Comparison of ENCODE assay signal across 22 cellular contexts in the genomic region with DNA sequence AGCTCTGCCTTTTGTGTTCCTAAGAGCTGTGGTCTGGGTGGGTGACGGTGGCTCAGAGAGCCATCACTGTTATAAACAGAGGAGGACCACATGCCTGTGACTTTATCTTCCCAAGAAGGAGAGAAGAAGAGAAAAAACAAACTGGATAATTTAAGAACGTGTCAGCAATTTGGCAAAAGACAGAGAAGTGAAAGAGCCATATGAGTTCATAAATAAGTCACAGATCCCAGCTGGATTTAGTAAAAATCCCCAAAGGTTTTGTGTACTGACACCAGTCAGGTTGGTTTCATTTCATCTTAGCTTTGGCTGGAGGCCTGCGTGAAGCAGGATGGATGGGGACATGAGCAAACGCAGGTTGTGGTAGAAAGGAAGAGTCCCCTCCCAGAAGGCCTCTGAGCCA.
DNase-seq lines count a peak whose midpoint lies in the region; ATAC-seq, FAIRE-seq and TF ChIP-seq lines count a peak whose summit lies in the region.
"Had no signal": no experiment of that assay in that cellular context is flagged by ENCODE, and none has a peak within 500 bp of the region (broad histone marks: within the 10 kb centered on the region; RNA-seq: fewer than 3 reads in every experiment).

No MANE protein-coding gene starts in this region.

- BruUV-seq in HepG2 (replicated peaks; lab: Mats Ljungman, UMichigan) = no TSS peak

- intact Hi-C loops in HepG2 (cut with micrococcal nuclease; ENCODE audit: unreplicated experiment) = no loop called here
- intact Hi-C loops in right lobe of liver (cut with DNase I) = no loop called here

- peaks cover 29% of the 10 kb centered on the region for H3K4me1 ChIP-seq in HepG2 (ENCODE audit: insufficient read depth, low read length)
- H3K4me1 ChIP-seq in right lobe of liver = peaks cover 0 to 3% (median under 1%) of the 10 kb centered on the region in 4 donors
- H3K4me1 ChIP-seq in parathyroid adenoma = peaks cover 13% of the 10 kb centered on the region
- H3K4me1 ChIP-seq: neural progenitor cell had no signal

- H3K4me3 ChIP-seq in HepG2 (replicated peaks in 1 of 3; ENCODE audit: insufficient read depth in 1 of 3, low read depth in 2 of 3, low read length in 3 of 3) = no peak overlapping the region
- no peak overlapping the region for H3K4me3 ChIP-seq in right lobe of liver
- H3K4me3 ChIP-seq in parathyroid adenoma (ENCODE audit: low read depth, low read length) = no peak overlapping the region
- H3K4me3 ChIP-seq: ascending aorta, mucosa of descending colon, neural progenitor cell had no signal

- no peaks in the 10 kb centered on the region for H3K27me3 ChIP-seq in HepG2 (ENCODE audit: control insufficient read depth in 1 of 2, insufficient read depth in 2 of 2, low read length in 2 of 2)
- no peaks in the 10 kb centered on the region for H3K27me3 ChIP-seq in right lobe of liver
- H3K27me3 ChIP-seq in parathyroid adenoma (ENCODE audit: control insufficient read depth, insufficient read depth, low read length) = no peaks in the 10 kb centered on the region
- H3K27me3 ChIP-seq: ascending aorta, neural progenitor cell had no signal

- TF ChIP-seq RAD21 in HepG2 (CRISPR knock-in tag; IDR thresholded peaks at IDR 0.05) = no peak

- H3K9me3 ChIP-seq in HepG2 (ENCODE audit: low read length) = peaks cover 28% of the 10 kb centered on the region
- no peaks in the 10 kb centered on the region for H3K9me3 ChIP-seq in right lobe of liver
- H3K9me3 ChIP-seq in parathyroid adenoma (ENCODE audit: control insufficient read depth, low read length) = no peaks in the 10 kb centered on the region

- H3K79me2 ChIP-seq in HepG2 (ENCODE audit: insufficient read depth, low read length) (no peaks in the 10 kb centered on the region), parathyroid adenoma (no peaks in the 10 kb centered on the region)

- no peak for TF ChIP-seq POLR2A in HepG2 (IDR thresholded peaks at IDR 0.05; ENCODE audit: insufficient read depth in 1 of 2, low read depth in 2 of 2, low read length in 2 of 2)
- no peak for TF ChIP-seq POLR2A in right lobe of liver (IDR thresholded peaks at IDR 0.05)

- ATAC-seq in HepG2 (no peak), right lobe of liver (no peak), HG02981 (IDR thresholded peaks at IDR 0.05; ENCODE audit: unreplicated experiment) (no peak)
- ATAC-seq in effector memory CD8-positive, alpha-beta T cell (replicated peaks) = no peak
- ATAC-seq: activated CD4-positive, alpha-beta T cell treated with anti-CD3 and anti-CD28 coated beads for 36 hours; activated naive CD4-positive, alpha-beta T cell treated with anti-CD3 and anti-CD28 coated beads, Interleukin-2, amount 50 U/mL, for 72 hours; esophagus mucosa; mucosa of descending colon had no signal

- H3K27ac ChIP-seq in HepG2 (ENCODE audit: extremely low read length, insufficient read depth, low read length) = no peak overlapping the region
- H3K27ac ChIP-seq in right lobe of liver = no peak overlapping the region
- peak overlapping the region; percentile 37 for H3K27ac ChIP-seq in caudate nucleus (ENCODE audit: low read depth, low read length)
- peak overlapping the region; percentile 25 for H3K27ac ChIP-seq in parathyroid adenoma
- H3K27ac ChIP-seq: ascending aorta, C4-2B, neural progenitor cell had no signal

- peaks cover 26 to 54% of the 10 kb centered on the region in 2 donors for H3K27me3 Mint-ChIP-seq in effector memory CD8-positive, alpha-beta T cell

- peaks cover 0 to 7% of the 10 kb centered on the region in 2 donors for H3K9me3 Mint-ChIP-seq in effector memory CD8-positive, alpha-beta T cell

- H3K9ac ChIP-seq in HepG2 (ENCODE audit: insufficient read depth, low read depth, low read length) (no peak overlapping the region), parathyroid adenoma (no peak overlapping the region)
- H3K9ac ChIP-seq: neural progenitor cell had no signal

- FAIRE-seq in HepG2 (lab: Jason Lieb, UNC) = no peak
- FAIRE-seq: D721Med, TTC549 had no signal

- no peak overlapping the region for H3K27ac Mint-ChIP-seq in effector memory CD8-positive, alpha-beta T cell
- H3K27ac Mint-ChIP-seq: activated CD4-positive, alpha-beta T cell treated with anti-CD3 and anti-CD28 coated beads for 36 hours; activated T-helper 1 cell treated with anti-CD3 and anti-CD28 coated beads, Interleukin-12 subunit alpha, Interleukin-12 subunit beta, Interleukin-2, Interleukin-4 antibody, amounts not matched to agents 30 ng/mL and 10 ng/mL and 1 ng/mL, durations not matched to agents 14 hours and 24 hours and 36 hours; neural progenitor cell had no signal

- H3K4me1 Mint-ChIP-seq in effector memory CD8-positive, alpha-beta T cell (ENCODE audit: low read depth in 2 of 2) = peaks cover 0 to 3% of the 10 kb centered on the region in 2 donors
- H3K4me1 Mint-ChIP-seq: neural progenitor cell had no signal

- no peaks in the 10 kb centered on the region for H4K20me1 ChIP-seq in HepG2 (ENCODE audit: insufficient read depth, low read length)

- WGBS in HepG2 (ENCODE audit: low lambda C conversion rate) = 87% methylated on average over 4 of the region's 4 CpGs
- WGBS in right lobe of liver (ENCODE audit: insufficient coverage, low coverage, low lambda C conversion rate, missing lambda C conversion rate) = 69% methylated on average over 4 of the region's 4 CpGs

- CTCF ChIA-PET in HepG2 (lab: Yijun Ruan, JAX; ENCODE audit: low intra/inter-chr PET ratio, low total read pairs) = no interaction called here

- peaks cover 2% of the 10 kb centered on the region for H3K36me3 Mint-ChIP-seq in effector memory CD8-positive, alpha-beta T cell (ENCODE audit: insufficient read depth)

- no peaks in the 10 kb centered on the region for H3K36me3 ChIP-seq in HepG2 (replicated peaks in 1 of 2; ENCODE audit: control insufficient read depth in 1 of 2, insufficient read depth in 2 of 2, low read length in 2 of 2)
- no peaks in the 10 kb centered on the region for H3K36me3 ChIP-seq in right lobe of liver
- H3K36me3 ChIP-seq in parathyroid adenoma (ENCODE audit: control insufficient read depth, insufficient read depth, low read length) = no peaks in the 10 kb centered on the region
- H3K36me3 ChIP-seq: ascending aorta, neural progenitor cell had no signal

- TF ChIP-seq EP300 in HepG2 (IDR thresholded peaks at IDR 0.05; ENCODE audit: low read depth in 2 of 2, low read length in 2 of 2) (no peak), HepG2 (CRISPR knock-in tag; IDR thresholded peaks at IDR 0.05; ENCODE audit: borderline replicate concordance) (no peak)

- no peak overlapping the region for H3K4me3 Mint-ChIP-seq in effector memory CD8-positive, alpha-beta T cell
- H3K4me3 Mint-ChIP-seq: activated CD4-positive, alpha-beta T cell treated with anti-CD3 and anti-CD28 coated beads for 36 hours; activated T-helper 1 cell treated with anti-CD3 and anti-CD28 coated beads, Interleukin-12 subunit alpha, Interleukin-12 subunit beta, Interleukin-2, Interleukin-4 antibody, amounts not matched to agents 30 ng/mL and 10 ng/mL and 1 ng/mL, durations not matched to agents 14 hours and 24 hours and 36 hours; neural progenitor cell had no signal

- H3K4me2 ChIP-seq in HepG2 (ENCODE audit: low read depth, low read length) = no peak overlapping the region
- H3K4me2 ChIP-seq in parathyroid adenoma (ENCODE audit: low read length) = no peak overlapping the region
- H3K4me2 ChIP-seq: neural progenitor cell had no signal

- in situ Hi-C loops in HepG2 (cut with HindIII; ENCODE audit: extremely low pct_ligation_motif_present, low pct_unique_long_range_greater_than_20kb) = no loop called here

- no peak for TF ChIP-seq CTCF in HepG2 (CRISPR knock-in tag; IDR thresholded peaks at IDR 0.05)
- TF ChIP-seq CTCF in right lobe of liver (IDR thresholded peaks at IDR 0.05) = no peak
- TF ChIP-seq CTCF in parathyroid adenoma (IDR thresholded peaks at IDR 0.05) = no peak

- POLR2A ChIA-PET in HepG2 (lab: Yijun Ruan, JAX) = no interaction called here

- H2AFZ ChIP-seq in HepG2 (ENCODE audit: low read length) = no peak overlapping the region
- peak overlapping the region; percentile 53 for H2AFZ ChIP-seq in parathyroid adenoma
- H2AFZ ChIP-seq: neural progenitor cell had no signal

- no peak for DNase-seq in HepG2 (ENCODE audit: low spot score)
- DNase-seq in right lobe of liver = no peak
- DNase-seq in caudate nucleus (lab: John Stamatoyannopoulos, UW) = no peak
- no peak for DNase-seq in central memory CD4-positive, alpha-beta T cell
- no peak for DNase-seq in effector memory CD8-positive, alpha-beta T cell
- DNase-seq in activated CD8-positive, alpha-beta memory T cell treated with anti-CD3 and anti-CD28 coated beads, Interleukin-2, amount 50 U/mL, for 4 hours = no peak
- DNase-seq: activated CD4-positive, alpha-beta T cell treated with anti-CD3 and anti-CD28 coated beads for 36 hours; H7; mucosa of descending colon; NCI-H1436; SHP77 treated with DMSO at 0.1 percent for 48 hours; stimulated activated CD8-positive, alpha-beta memory T cell treated with anti-CD3 and anti-CD28 coated beads, Interleukin-4, amount 100 ng/mL, for 48 hours had no signal

TF ChIP-seq in HepG2, 621 proteins besides CTCF, POLR2A, EP300 and RAD21:
- TF ChIP-seq MAFK (conservative IDR thresholded peaks at IDR 0.05 in 1 of 2, IDR thresholded peaks at IDR 0.05 in 1 of 2; ENCODE audit: low read length in 2 of 2) (peak; percentile 66 to 75), MAFF (IDR thresholded peaks at IDR 0.05; ENCODE audit: low read depth, low read length) (peak; percentile 62), ONECUT2 (CRISPR knock-in tag; IDR thresholded peaks at IDR 0.05) (no peak)

Comparison
In these comparisons a context has a peak if more than half of its experiments do, and no peak if none do; other contexts are left out.
1. H3K27ac ChIP-seq: peak in caudate nucleus (single experiment) and parathyroid adenoma (single experiment); none in HepG2 (single experiment) and right lobe of liver (0 of 3).